Comparison of ENCODE assay signal across 8 cellular contexts in genomic region chr9:121266906-121267650, GRCh38. TPM values are rescaled to one million over a fixed set of nuclear protein-coding genes. Genes with fewer than 3 reads are reported as not detected.
A peak's percentile ranks its signal among the peaks of the same experiment; 100 is the strongest.
DNase-seq lines count a peak whose midpoint lies in the region; TF ChIP-seq lines count a peak whose summit lies in the region.

No MANE protein-coding gene starts in this region.

- H3K4me1 ChIP-seq in suprapubic skin, result peaks cover 57% of the 10 kb centered on the region

- H3K4me3 Mint-ChIP-seq in T-helper 1 cell treated with Interleukin-12 subunit alpha and Interleukin-12 subunit beta and Interleukin-4 antibody, amounts not matched to agents 30 μg/mL and 1 μg/mL, for 36 hours, result peak overlapping the region; percentile 59
- peak overlapping the region; percentile 83 to 91 (median 86) for H3K4me3 Mint-ChIP-seq in brain

- peaks cover 58% of the 10 kb centered on the region for H3K27me3 Mint-ChIP-seq in T-helper 1 cell treated with Interleukin-12 subunit alpha and Interleukin-12 subunit beta and Interleukin-4 antibody, amounts not matched to agents 30 μg/mL and 1 μg/mL, for 36 hours (ENCODE audit: low read depth)
- peaks cover 20% of the 10 kb centered on the region for H3K27me3 Mint-ChIP-seq in brain

- H3K9me3 Mint-ChIP-seq in T-helper 1 cell treated with Interleukin-12 subunit alpha and Interleukin-12 subunit beta and Interleukin-4 antibody, amounts not matched to agents 30 μg/mL and 1 μg/mL, for 36 hours, result no peaks in the 10 kb centered on the region
- peaks cover 0 to 3% (median 0%) of the 10 kb centered on the region in 5 experiments for H3K9me3 Mint-ChIP-seq in brain

- no peaks in the 10 kb centered on the region for H3K9me3 ChIP-seq in suprapubic skin

- no peaks in the 10 kb centered on the region for H3K36me3 Mint-ChIP-seq in T-helper 1 cell treated with Interleukin-12 subunit alpha and Interleukin-12 subunit beta and Interleukin-4 antibody, amounts not matched to agents 30 μg/mL and 1 μg/mL, for 36 hours (ENCODE audit: low read depth)
- no peaks in the 10 kb centered on the region for H3K36me3 Mint-ChIP-seq in brain

- H3K36me3 ChIP-seq in suprapubic skin, result no peaks in the 10 kb centered on the region

- H3K27ac Mint-ChIP-seq in T-helper 1 cell treated with Interleukin-12 subunit alpha and Interleukin-12 subunit beta and Interleukin-4 antibody, amounts not matched to agents 30 μg/mL and 1 μg/mL, for 36 hours, result no peak overlapping the region
- H3K27ac Mint-ChIP-seq in brain, result peak overlapping the region in 3 of 5 experiments; percentile 80 to 89 (median 83)

- no peak for TF ChIP-seq POLR2A in suprapubic skin (IDR thresholded peaks at IDR 0.05)

- TF ChIP-seq CTCF in brain (conservative IDR thresholded peaks at IDR 0.05), result no peak
- TF ChIP-seq CTCF in suprapubic skin (IDR thresholded peaks at IDR 0.05), result no peak

- H3K4me3 ChIP-seq in suprapubic skin, result peak overlapping the region; percentile 90

- H3K4me1 Mint-ChIP-seq in T-helper 1 cell treated with Interleukin-12 subunit alpha and Interleukin-12 subunit beta and Interleukin-4 antibody, amounts not matched to agents 30 μg/mL and 1 μg/mL, for 36 hours (ENCODE audit: low read depth), result peaks cover 12% of the 10 kb centered on the region
- peaks cover 76% of the 10 kb centered on the region for H3K4me1 Mint-ChIP-seq in brain

- peak overlapping the region; percentile 95 for H3K27ac ChIP-seq in layer of hippocampus (ENCODE audit: low read depth, low read length)
- H3K27ac ChIP-seq in suprapubic skin, result peak overlapping the region; percentile 91

- H3K27me3 ChIP-seq in layer of hippocampus (ENCODE audit: control insufficient read depth, insufficient read depth, low read length) (no peaks in the 10 kb centered on the region), suprapubic skin (no peaks in the 10 kb centered on the region)

- DNase-seq in T-helper 1 cell, result no peak
- DNase-seq in suprapubic skin (ENCODE audit: low spot score in 2 of 2), result no peak
- DNase-seq in stimulated activated naive CD4-positive, alpha-beta T cell treated with Interleukin-2 at 50 U/mL for 16 hours (lab: John Stamatoyannopoulos, UW), result no peak
- no peak for DNase-seq in A172 (ENCODE audit: low spot score)
- DNase-seq in NCI-H1417 (lab: John Stamatoyannopoulos, UW), result no peak

- no peak for TF ChIP-seq EP300 in suprapubic skin (IDR thresholded peaks at IDR 0.05)

- WGBS in suprapubic skin, result 59% methylated on average over 17 of the region's 18 CpGs

RNA-seq across cellular contexts. Expression of gene GSN, which starts 0.9 kb away (rescaled TPM):
- polyA plus RNA-seq in brain (ENCODE audit: insufficient read depth, low read depth, low replicate concordance), result 430 TPM
- 100 to 1,000 TPM; 681 to 944 (median 771) TPM for total RNA-seq in suprapubic skin
- 162 and 164 TPM in 2 replicates for total RNA-seq in A172 (2014; rRNA removed; shearing (Covaris generic))
